In the genomic region with DNA sequence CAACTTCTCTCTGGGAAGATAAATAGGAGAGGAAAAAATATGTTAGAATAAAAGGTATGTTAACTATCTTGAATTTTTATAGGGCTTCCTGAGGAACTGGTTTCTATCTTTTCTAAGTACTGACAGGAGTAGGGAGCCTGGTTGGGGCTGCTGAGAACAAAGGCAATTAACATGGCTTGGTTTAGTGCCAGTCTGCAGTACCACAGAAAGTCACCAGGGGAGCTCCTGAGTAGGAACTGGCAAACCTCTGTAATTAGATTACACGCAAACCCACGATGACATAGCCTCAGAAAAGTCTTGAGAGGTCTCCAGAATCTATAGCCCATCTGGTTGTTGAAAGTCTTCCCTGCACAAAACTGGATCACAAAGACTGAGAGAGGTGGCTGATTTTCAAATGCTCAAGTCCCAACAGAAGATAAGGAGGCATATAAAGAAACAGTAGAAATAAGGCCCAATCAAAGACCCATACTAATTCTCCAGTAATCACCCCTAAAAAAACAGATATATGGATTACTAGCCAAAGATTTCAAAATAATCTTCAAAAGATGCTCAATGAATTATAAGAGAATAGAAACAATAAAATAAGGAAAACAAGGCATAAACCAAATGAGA, we compare ENCODE assay signal across 9 cellular contexts. TPM values are rescaled to one million over a fixed set of nuclear protein-coding genes. Genes with fewer than 3 reads are reported as not detected.
DNase-seq lines count a peak whose midpoint lies in the region; ATAC-seq and TF ChIP-seq lines count a peak whose summit lies in the region.
"Had no signal": no experiment of that assay in that cellular context is flagged by ENCODE, and none has a peak within 500 bp of the region (broad histone marks: within the 10 kb centered on the region; RNA-seq: fewer than 3 reads in every experiment).

No MANE protein-coding gene starts in this region.

- H4K20me1 ChIP-seq in PC-9 (ENCODE audit: insufficient read depth): no peaks in the 10 kb centered on the region

- POLR2A ChIA-PET in PC-9 (lab: Charles Lee; ENCODE audit: unreplicated experiment): no interaction called here
- POLR2A ChIA-PET in CD8-positive, alpha-beta T cell (lab: Charles Lee): no interaction called here

- H3K36me3 Mint-ChIP-seq in T-helper 2 cell treated with Interferon-gamma antibody and Interleukin-4, amounts not matched to agents 5 μg/mL and 100 μg/mL, for 36 hours (ENCODE audit: low read depth): no peaks in the 10 kb centered on the region
- H3K36me3 Mint-ChIP-seq in CD8-positive, alpha-beta T cell: no peaks in the 10 kb centered on the region
- H3K36me3 Mint-ChIP-seq: memory B cell had no signal

- no peaks in the 10 kb centered on the region; the same call in 1 of the 2 replicates for H3K9me2 ChIP-seq in PC-9 (ENCODE audit: insufficient read depth)

- intact Hi-C loops in PC-9 (cut with micrococcal nuclease; ENCODE audit: unreplicated experiment): no loop called here
- intact Hi-C loops in CD8-positive, alpha-beta T cell (cut with DNase I, micrococcal nuclease): no loop called here

- H3K4me2 ChIP-seq in PC-9: no peak overlapping the region

- ATAC-seq in GM18868 (IDR thresholded peaks at IDR 0.05; ENCODE audit: unreplicated experiment) (peak; percentile 92), HG03097 (IDR thresholded peaks at IDR 0.05; ENCODE audit: low FRiP score, unreplicated experiment) (peak; percentile 80)
- no peak for ATAC-seq in CD8-positive, alpha-beta T cell

- H3K36me3 ChIP-seq in PC-9 (ENCODE audit: low read depth): no peaks in the 10 kb centered on the region
- no peaks in the 10 kb centered on the region for H3K36me3 ChIP-seq in CD8-positive, alpha-beta T cell (ENCODE audit: insufficient read depth, low read length)

- CTCF ChIA-PET in PC-9 (lab: Charles Lee): interaction anchor here (0.7 kb wide), 1 partner anchor 192 kb away, joined by 4 read pairs; no protein-coding TSS in a partner anchor
- CTCF ChIA-PET in CD8-positive, alpha-beta T cell (lab: Charles Lee): no interaction called here

- H3K4me1 Mint-ChIP-seq in T-helper 2 cell treated with Interferon-gamma antibody and Interleukin-4, amounts not matched to agents 5 μg/mL and 100 μg/mL, for 36 hours (ENCODE audit: low read depth): no peaks in the 10 kb centered on the region
- no peaks in the 10 kb centered on the region for H3K4me1 Mint-ChIP-seq in CD8-positive, alpha-beta T cell (ENCODE audit: low read depth)
- H3K4me1 Mint-ChIP-seq: memory B cell had no signal

- no TSS peak for BruUV-seq in PC-9 (replicated peaks; lab: Mats Ljungman, UMichigan)

- no peak overlapping the region for H3K27ac ChIP-seq in PC-9
- H3K27ac ChIP-seq in CD8-positive, alpha-beta T cell (ENCODE audit: low read depth, low read length): no peak overlapping the region

- H3K4me1 ChIP-seq in PC-9 (replicated peaks; ENCODE audit: insufficient read depth): no peaks in the 10 kb centered on the region
- no peaks in the 10 kb centered on the region for H3K4me1 ChIP-seq in CD8-positive, alpha-beta T cell (ENCODE audit: insufficient read depth, low read length)

- no peak overlapping the region for H3K27ac Mint-ChIP-seq in T-helper 2 cell treated with Interferon-gamma antibody and Interleukin-4, amounts not matched to agents 5 μg/mL and 100 μg/mL, for 36 hours
- no peak overlapping the region for H3K27ac Mint-ChIP-seq in CD8-positive, alpha-beta T cell
- H3K27ac Mint-ChIP-seq: memory B cell had no signal

- peak; percentile 82 for TF ChIP-seq CTCF in PC-9 (conservative IDR thresholded peaks at IDR 0.05)
- peak; percentile 61 for TF ChIP-seq CTCF in fibroblast of the aortic adventitia (IDR thresholded peaks at IDR 0.05; ENCODE audit: insufficient read depth, low read length)
- no peak for TF ChIP-seq CTCF in CD8-positive, alpha-beta T cell (IDR thresholded peaks at IDR 0.05)

- no peak overlapping the region for H3K4me3 ChIP-seq in PC-9
- no peak overlapping the region for H3K4me3 ChIP-seq in fibroblast of the aortic adventitia (ENCODE audit: low read depth, low read length)
- no peak overlapping the region for H3K4me3 ChIP-seq in CD8-positive, alpha-beta T cell (ENCODE audit: low read depth, low read length)

- H3K79me2 ChIP-seq in PC-9 (ENCODE audit: low read depth): no peaks in the 10 kb centered on the region

- no peaks in the 10 kb centered on the region for H3K9me3 ChIP-seq in PC-9 (ENCODE audit: insufficient read depth, low read depth)
- no peaks in the 10 kb centered on the region for H3K9me3 ChIP-seq in CD8-positive, alpha-beta T cell (ENCODE audit: low read length)

- in situ Hi-C loops in Caki2 (cut with HindIII; ENCODE audit: low pct_unique_long_range_greater_than_20kb, low sequenced_read_pairs): no loop called here

- no peaks in the 10 kb centered on the region for H3K27me3 Mint-ChIP-seq in T-helper 2 cell treated with Interferon-gamma antibody and Interleukin-4, amounts not matched to agents 5 μg/mL and 100 μg/mL, for 36 hours (ENCODE audit: low read depth)
- no peaks in the 10 kb centered on the region for H3K27me3 Mint-ChIP-seq in CD8-positive, alpha-beta T cell (ENCODE audit: low read depth)

- no peaks in the 10 kb centered on the region for H3K27me3 ChIP-seq in PC-9 (ENCODE audit: insufficient read depth, low read depth)
- H3K27me3 ChIP-seq in CD8-positive, alpha-beta T cell (ENCODE audit: insufficient read depth, low read length): no peaks in the 10 kb centered on the region

- no peak overlapping the region for H2AFZ ChIP-seq in PC-9

- H3K9me3 Mint-ChIP-seq in T-helper 2 cell treated with Interferon-gamma antibody and Interleukin-4, amounts not matched to agents 5 μg/mL and 100 μg/mL, for 36 hours: peaks cover 16% of the 10 kb centered on the region
- peaks cover 24% of the 10 kb centered on the region for H3K9me3 Mint-ChIP-seq in CD8-positive, alpha-beta T cell

- no peaks in the 10 kb centered on the region for H3F3A ChIP-seq in PC-9 (ENCODE audit: insufficient read depth, low read depth)

- H3K4me3 Mint-ChIP-seq in T-helper 2 cell treated with Interferon-gamma antibody and Interleukin-4, amounts not matched to agents 5 μg/mL and 100 μg/mL, for 36 hours: no peak overlapping the region
- no peak overlapping the region for H3K4me3 Mint-ChIP-seq in CD8-positive, alpha-beta T cell
- H3K4me3 Mint-ChIP-seq: memory B cell had no signal

- DNase-seq in Caki2 (ENCODE audit: low read depth) (peak; percentile 27), PC-9 (peak in 1 of 2 experiments; percentile 23), fibroblast of the aortic adventitia (ENCODE audit: low read depth) (peak; percentile 25), NCI-H510A treated with DMSO at 0.1 percent for 48 hours (lab: John Stamatoyannopoulos, UW) (no peak)
- no peak for DNase-seq in T-helper 2 cell treated with Interferon-gamma antibody and Interleukin-4, amounts not matched to agents 5 μg/mL and 100 μg/mL, for 36 hours (ENCODE audit: low spot score)
- no peak for DNase-seq in CD8-positive, alpha-beta T cell

RNA-seq across cellular contexts. Expression of a gene that starts 11.7 kb away (rescaled TPM):
- total RNA-seq in Caki2 (2014; rRNA removed; shearing (Covaris generic); ENCODE audit: low replicate concordance): not detected in 2 replicates
- total RNA-seq in PC-9 (2021) (not detected in 2 replicates), fibroblast of the aortic adventitia (ENCODE audit: low replicate concordance) (0.49 and 2.4 TPM in 2 replicates)
- total RNA-seq in CD8-positive, alpha-beta T cell: not detected

Comparison
In these comparisons a context has a peak if more than half of its experiments do, and no peak if none do; other contexts are left out.
1. DNase-seq: peak in Caki2 (single experiment) and fibroblast of the aortic adventitia (single experiment); none in T-helper 2 cell treated with Interferon-gamma antibody and Interleukin-4, amounts not matched to agents 5 μg/mL and 100 μg/mL, for 36 hours (single experiment), CD8-positive, alpha-beta T cell (0 of 7) and NCI-H510A treated with DMSO at 0.1 percent for 48 hours (single experiment).